23 cellular contexts compared by ENCODE assay signal in genomic region chr10:86599041-86599440, GRCh38. TPM values are rescaled to one million over a fixed set of nuclear protein-coding genes. Genes with fewer than 3 reads are reported as not detected.
"Had no signal": no experiment of that assay in that cellular context is flagged by ENCODE, and none has a peak within 500 bp of the region (broad histone marks: within the 10 kb centered on the region; RNA-seq: fewer than 3 reads in every experiment).

No MANE protein-coding gene starts in this region.

- H3K27ac Mint-ChIP-seq: dendritic cell treated with granulocyte-macrophage colony-stimulating factor and Interleukin-4, amounts not matched to agents 40 ng/mL and 50 ng/mL, for 4 days; naive thymus-derived CD8-positive, alpha-beta T cell; stimulated activated effector memory CD8-positive, alpha-beta T cell treated with anti-CD3 and anti-CD28 coated beads, Interleukin-12 subunit alpha, Interleukin-12 subunit beta, amount 100 ng/mL, for 72 hours; stimulated activated naive CD8-positive, alpha-beta T cell treated with anti-CD3 and anti-CD28 coated beads, Interleukin-15, Interleukin-2, amounts not matched to agents 100 ng/mL and 50 ng/mL, for 24 hours had no signal

- H3K4me3 ChIP-seq: esophagus squamous epithelium, hepatocyte, sigmoid colon, tibial artery, upper lobe of right lung, vagina had no signal

- FAIRE-seq: kidney had no signal

- H3K9me3 ChIP-seq: esophagus squamous epithelium, neutrophil, sigmoid colon, tibial artery, upper lobe of right lung, vagina had no signal

- H3K4me1 Mint-ChIP-seq: stimulated activated effector memory CD8-positive, alpha-beta T cell treated with anti-CD3 and anti-CD28 coated beads, Interleukin-12 subunit alpha, Interleukin-12 subunit beta, amount 100 ng/mL, for 72 hours had no signal

- H3K36me3 Mint-ChIP-seq: naive thymus-derived CD8-positive, alpha-beta T cell; stimulated activated effector memory CD8-positive, alpha-beta T cell treated with anti-CD3 and anti-CD28 coated beads, Interleukin-12 subunit alpha, Interleukin-12 subunit beta, amount 100 ng/mL, for 72 hours had no signal

- DNase-seq: esophagus squamous epithelium; foreskin melanocyte; kidney; naive thymus-derived CD8-positive, alpha-beta T cell; posterior cingulate gyrus; sigmoid colon; stimulated activated CD4-positive, alpha-beta T cell treated with anti-CD3 and anti-CD28 coated beads, Interleukin-4, amount 100 ng/mL, for 1 hour; stimulated activated CD8-positive, alpha-beta memory T cell treated with anti-CD3 and anti-CD28 coated beads, Interleukin-4, amount 100 ng/mL, for 48 hours; tibial artery; upper lobe of right lung had no signal

- H3K9me3 Mint-ChIP-seq: dendritic cell treated with granulocyte-macrophage colony-stimulating factor and Interleukin-4, amounts not matched to agents 40 ng/mL and 50 ng/mL, for 4 days; naive thymus-derived CD8-positive, alpha-beta T cell; stimulated activated effector memory CD8-positive, alpha-beta T cell treated with anti-CD3 and anti-CD28 coated beads, Interleukin-12 subunit alpha, Interleukin-12 subunit beta, amount 100 ng/mL, for 72 hours; stimulated activated naive CD8-positive, alpha-beta T cell treated with anti-CD3 and anti-CD28 coated beads, Interleukin-15, Interleukin-2, amounts not matched to agents 100 ng/mL and 50 ng/mL, for 24 hours had no signal

- H3K27me3 ChIP-seq: esophagus squamous epithelium, hepatocyte, neutrophil, sigmoid colon, tibial artery, upper lobe of right lung, vagina had no signal

- H3K4me1 ChIP-seq: sigmoid colon, upper lobe of right lung, vagina had no signal

- H3K36me3 ChIP-seq: esophagus squamous epithelium, neutrophil, sigmoid colon, tibial artery, upper lobe of right lung, vagina had no signal

- H3K27ac ChIP-seq: hepatocyte, neutrophil, sigmoid colon, tibial artery, upper lobe of right lung, vagina had no signal

- H3K4me3 Mint-ChIP-seq: dendritic cell treated with granulocyte-macrophage colony-stimulating factor and Interleukin-4, amounts not matched to agents 40 ng/mL and 50 ng/mL, for 4 days; naive thymus-derived CD8-positive, alpha-beta T cell; stimulated activated effector memory CD8-positive, alpha-beta T cell treated with anti-CD3 and anti-CD28 coated beads, Interleukin-12 subunit alpha, Interleukin-12 subunit beta, amount 100 ng/mL, for 72 hours; stimulated activated naive CD8-positive, alpha-beta T cell treated with anti-CD3 and anti-CD28 coated beads, Interleukin-15, Interleukin-2, amounts not matched to agents 100 ng/mL and 50 ng/mL, for 24 hours had no signal

RNA-seq across cellular contexts. Expression of gene OPN4, which starts 55.3 kb away (rescaled TPM):
- total RNA-seq: epithelial cell of proximal tubule; esophagus squamous epithelium; hepatocyte; kidney; liver; lung microvascular endothelial cell; naive thymus-derived CD8-positive, alpha-beta T cell; osteoblast; pulmonary artery endothelial cell; sigmoid colon; temporal lobe; upper lobe of right lung; vagina had no signal
- polyA plus RNA-seq: hepatocyte; liver; naive thymus-derived CD8-positive, alpha-beta T cell; neural cell had no signal
